In genomic region chr3:16550676-16551341, GRCh38 we compare ENCODE assay signal across 8 cellular contexts. TPM values are rescaled to one million over a fixed set of nuclear protein-coding genes. Genes with fewer than 3 reads are reported as not detected.
DNase-seq lines count a peak whose midpoint lies in the region; ATAC-seq and TF ChIP-seq lines count a peak whose summit lies in the region.

No MANE protein-coding gene starts in this region.

- in situ Hi-C loops in gastrocnemius medialis (cut with MboI; ENCODE audit: low sequenced_read_pairs in 4 of 4), result loop anchor here (5.0 to 25.0 kb wide), 2 partner anchors 264 to 514 kb away; no protein-coding TSS in a partner anchor

- TF ChIP-seq POLR2A in gastrocnemius medialis (IDR thresholded peaks at IDR 0.05), result no peak

- intact Hi-C loops in gastrocnemius medialis (cut with DNase I; ENCODE audit: low total_unique reads), result loop anchor here (1.0 to 10.0 kb wide), 3 partner anchors 261 to 506 kb away; no protein-coding TSS in a partner anchor

- DNase-seq in GM12864 (ENCODE audit: low read depth) (peak; percentile 68), NCI-H1105 (lab: John Stamatoyannopoulos, UW) (peak; percentile 9), T-helper 1 cell (peak; percentile 24 to 85 (median 66)), amniotic epithelial cell (ENCODE audit: low read depth) (peak; percentile 80), hepatic stellate cell (ENCODE audit: low spot score) (peak; percentile 71), gastrocnemius medialis (peak; percentile 50 to 61)

- H3K27ac ChIP-seq in gastrocnemius medialis, result peak overlapping the region in 2 of 4 donors; percentile 37 to 43

- no peak overlapping the region for H3K4me3 ChIP-seq in GM12864 (ENCODE audit: low read depth, low read length)
- H3K4me3 ChIP-seq in gastrocnemius medialis, result peak overlapping the region in 2 of 4 donors; percentile 11 to 21

- TF ChIP-seq CTCF in GM12864 (IDR thresholded peaks at IDR 0.05; ENCODE audit: low read depth, low read length, missing control alignments) (peak; percentile 87), gastrocnemius medialis (IDR thresholded peaks at IDR 0.05 in 4 of 5, conservative IDR thresholded peaks at IDR 0.05 in 1 of 5) (peak; percentile 80 to 94 (median 88))

- H3K9me3 ChIP-seq in gastrocnemius medialis, result no peaks in the 10 kb centered on the region

- H3K4me1 ChIP-seq in gastrocnemius medialis, result peaks cover 0 to 18% of the 10 kb centered on the region in 2 donors

- no peaks in the 10 kb centered on the region for H3K36me3 ChIP-seq in gastrocnemius medialis

- no peaks in the 10 kb centered on the region for H3K27me3 ChIP-seq in gastrocnemius medialis

- ATAC-seq in HG02610 (IDR thresholded peaks at IDR 0.05; ENCODE audit: unreplicated experiment), result peak; percentile 78
- ATAC-seq in gastrocnemius medialis, result peak; percentile 88 to 96
- no peak for ATAC-seq in HG03039 (IDR thresholded peaks at IDR 0.05; ENCODE audit: unreplicated experiment)

RNA-seq across cellular contexts. Expression of gene RFTN1, which starts 37.3 kb away (rescaled TPM):
- 10 to 100 TPM; 10.7 to 22.8 (median 11.7) TPM for total RNA-seq in gastrocnemius medialis

RNA-seq across cellular contexts. Expression of gene DAZL, which starts 54.4 kb away (rescaled TPM):
- total RNA-seq in gastrocnemius medialis, result not detected

Comparison
In these comparisons a context has a peak if more than half of its experiments do, and no peak if none do; other contexts are left out.
1. DNase-seq: peak in every context shown above with its lines; median percentile 80 in amniotic epithelial cell; 71 in hepatic stellate cell; 68 in GM12864; 66 in T-helper 1 cell; 56 in gastrocnemius medialis; 9 in NCI-H1105.